In genomic region chr3:33799202-33799551, GRCh38 we compare ENCODE assay signal across 8 cellular contexts. TPM values are rescaled to one million over a fixed set of nuclear protein-coding genes. Genes with fewer than 3 reads are reported as not detected.
DNase-seq lines count a peak whose midpoint lies in the region; ATAC-seq and TF ChIP-seq lines count a peak whose summit lies in the region.

No MANE protein-coding gene starts in this region.

- peak overlapping the region; percentile 100 for H3K4me3 Mint-ChIP-seq in progenitor cell of endocrine pancreas (ENCODE audit: low read depth)

- H3K9me3 Mint-ChIP-seq in progenitor cell of endocrine pancreas (ENCODE audit: low read depth) = peaks cover 15% of the 10 kb centered on the region

- H3K27ac ChIP-seq in Panc1 (ENCODE audit: low read length) = peak overlapping the region; percentile 93
- peak overlapping the region; percentile 92 to 98 (median 94) for H3K27ac ChIP-seq in esophagus muscularis mucosa (replicated peaks in 1 of 4)

- no peaks in the 10 kb centered on the region for H3K27me3 ChIP-seq in GM06990 (replicated peaks; ENCODE audit: control insufficient read depth, insufficient read depth, low read length)
- no peaks in the 10 kb centered on the region for H3K27me3 ChIP-seq in Panc1 (ENCODE audit: control insufficient read depth, insufficient read depth, low read length)
- H3K27me3 ChIP-seq in esophagus muscularis mucosa = no peaks in the 10 kb centered on the region

- peaks cover 6% of the 10 kb centered on the region for H3K27me3 Mint-ChIP-seq in progenitor cell of endocrine pancreas

- H3K36me3 ChIP-seq in GM06990 (ENCODE audit: control insufficient read depth, insufficient read depth, low read length) (no peaks in the 10 kb centered on the region; the same call in none of the 2 replicates), Panc1 (ENCODE audit: control insufficient read depth, insufficient read depth, low read length) (peaks cover 10% of the 10 kb centered on the region; the same call in 1 of the 2 replicates), esophagus muscularis mucosa (peaks cover 0 to 3% (median 1%) of the 10 kb centered on the region in 4 donors)

- ATAC-seq in Panc1 (peak; percentile 15), HG02981 (IDR thresholded peaks at IDR 0.05; ENCODE audit: unreplicated experiment) (no peak)

- H3K9me3 ChIP-seq in Panc1 (ENCODE audit: control insufficient read depth, insufficient read depth, low read depth, low read length) (peaks cover 5% of the 10 kb centered on the region; the same call in 1 of the 2 replicates), esophagus muscularis mucosa (no peaks in the 10 kb centered on the region)

- in situ Hi-C loops in Panc1 (cut with HindIII; ENCODE audit: low pct_unique_long_range_greater_than_20kb, low sequenced_read_pairs) = no loop called here

- intact Hi-C loops in Panc1 (cut with micrococcal nuclease; ENCODE audit: unreplicated experiment) (no loop called here), esophagus muscularis mucosa (cut with DNase I) (no loop called here)

- POLR2A ChIA-PET in Panc1 (lab: Charles Lee) = interaction anchor here (1.2 kb wide), 1 partner anchor 12 kb away, joined by 3 read pairs; no protein-coding TSS in a partner anchor

- H3K36me3 Mint-ChIP-seq in progenitor cell of endocrine pancreas (ENCODE audit: insufficient read depth) = peaks cover 17% of the 10 kb centered on the region

- DNase-seq in GM06990 (ENCODE audit: extremely low read depth, insufficient read length) (no peak), Panc1 (ENCODE audit: low read depth, low spot score) (peak; percentile 35), esophagus muscularis mucosa (ENCODE audit: extremely low spot score) (no peak), progenitor cell of endocrine pancreas (ENCODE audit: low spot score, unreplicated experiment) (no peak), OCI-M1 (lab: John Stamatoyannopoulos, UW) (no peak), NCI-H128 (lab: John Stamatoyannopoulos, UW; ENCODE audit: unreplicated experiment) (no peak), NCI-H345 (lab: John Stamatoyannopoulos, UW) (no peak)

- H3K4me1 ChIP-seq in Panc1 (ENCODE audit: control insufficient read depth, insufficient read depth, low read length) = peaks cover 11% of the 10 kb centered on the region
- H3K4me1 ChIP-seq in esophagus muscularis mucosa = peaks cover 32 to 59% (median 45%) of the 10 kb centered on the region in 4 donors

- TF ChIP-seq EP300 in esophagus muscularis mucosa (IDR thresholded peaks at IDR 0.05) = no peak

- H3K4me3 ChIP-seq in GM06990 (replicated peaks; ENCODE audit: low read depth, low read length) = peak overlapping the region; percentile 79
- peak overlapping the region; percentile 73 to 98 for H3K4me3 ChIP-seq in Panc1 (ENCODE audit: low read depth in 2 of 2, low read length in 2 of 2)
- H3K4me3 ChIP-seq in esophagus muscularis mucosa = peak overlapping the region; percentile 71 to 87 (median 80)

- peak overlapping the region; percentile 99 for H3K27ac Mint-ChIP-seq in progenitor cell of endocrine pancreas

- peaks cover 22% of the 10 kb centered on the region for H3K4me1 Mint-ChIP-seq in progenitor cell of endocrine pancreas (ENCODE audit: low read depth)

- TF ChIP-seq CTCF in GM06990 (IDR thresholded peaks at IDR 0.05; ENCODE audit: insufficient read depth, low read length, poor library complexity, severe bottlenecking) (no peak), Panc1 (IDR thresholded peaks at IDR 0.05) (no peak), esophagus muscularis mucosa (IDR thresholded peaks at IDR 0.05) (no peak), progenitor cell of endocrine pancreas (IDR thresholded peaks at IDR 0.05; ENCODE audit: unreplicated experiment) (no peak)

- CTCF ChIA-PET in Panc1 (lab: Charles Lee) = no interaction called here

- WGBS in esophagus muscularis mucosa = 22% methylated on average over 3 of the region's 3 CpGs

- TF ChIP-seq POLR2A in esophagus muscularis mucosa (IDR thresholded peaks at IDR 0.05; ENCODE audit: low read depth) = no peak

- BruUV-seq in Panc1 (replicated peaks; lab: Mats Ljungman, UMichigan) = no TSS peak

RNA-seq across cellular contexts. Expression of gene PDCD6IP, which starts 0.7 kb away (rescaled TPM):
- total RNA-seq in Panc1 (2021; ENCODE audit: unreplicated experiment) = 205 TPM
- 156 TPM for polyA plus RNA-seq in Panc1 (2012; ENCODE audit: insufficient read length)
- total RNA-seq in esophagus muscularis mucosa = 100 to 1,000 TPM in 3 of 4 donors, 10 to 100 TPM in 1; 88.0 to 192 (median 145) TPM
- total RNA-seq in progenitor cell of endocrine pancreas = 113 and 133 TPM in 2 replicates
